ENCODE assay signal across 22 cellular contexts in genomic region chr10:623039-623438, GRCh38.
DNase-seq lines count a peak whose midpoint lies in the region; ATAC-seq and TF ChIP-seq lines count a peak whose summit lies in the region.
"Had no signal": no experiment of that assay in that cellular context is flagged by ENCODE, and none has a peak within 500 bp of the region (broad histone marks: within the 10 kb centered on the region; RNA-seq: fewer than 3 reads in every experiment).

No MANE protein-coding gene starts in this region.

- no peaks in the 10 kb centered on the region for H3K36me3 Mint-ChIP-seq in WTC11
- H3K36me3 Mint-ChIP-seq: CD14-positive monocyte had no signal

- no peak for ATAC-seq in WTC11
- ATAC-seq in gastroesophageal sphincter, result no peak
- no peak for ATAC-seq in HG03439 (IDR thresholded peaks at IDR 0.05; ENCODE audit: unreplicated experiment)
- ATAC-seq: body of pancreas, GM23338, left ventricle myocardium superior, right cardiac atrium had no signal

- no peak overlapping the region for H2BK120ac ChIP-seq in neuronal stem cell (ENCODE audit: low read depth, low read length)

- TF ChIP-seq POLR2A in gastroesophageal sphincter (IDR thresholded peaks at IDR 0.05), result no peak

- peaks cover 43% of the 10 kb centered on the region for H3K4me1 Mint-ChIP-seq in WTC11

- H2AK5ac ChIP-seq in neuronal stem cell (ENCODE audit: low read depth, low read length), result peak overlapping the region; percentile 36

- no peaks in the 10 kb centered on the region for H3K36me3 ChIP-seq in gastroesophageal sphincter
- H3K36me3 ChIP-seq in neuronal stem cell (replicated peaks in 1 of 2; ENCODE audit: control insufficient read depth in 2 of 2, insufficient read depth in 2 of 2, low read length in 2 of 2), result peaks cover 6 to 12% of the 10 kb centered on the region in 2 donors
- H3K36me3 ChIP-seq in brain microvascular endothelial cell (replicated peaks), result no peaks in the 10 kb centered on the region
- H3K36me3 ChIP-seq: MG63, neutrophil had no signal

- no peak overlapping the region for H3K4me3 ChIP-seq in gastroesophageal sphincter
- no peak overlapping the region for H3K4me3 ChIP-seq in neuronal stem cell (ENCODE audit: low read length in 2 of 2)
- H3K4me3 ChIP-seq in brain microvascular endothelial cell (ENCODE audit: low read depth, low read length), result no peak overlapping the region
- H3K4me3 ChIP-seq: body of pancreas, GM23338, MG63 had no signal

- H2BK12ac ChIP-seq in neuronal stem cell (ENCODE audit: low read length), result no peak overlapping the region

- H4K91ac ChIP-seq in neuronal stem cell (ENCODE audit: low read depth, low read length, poor library complexity), result no peak overlapping the region

- in situ Hi-C loops in brain microvascular endothelial cell (cut with HindIII; ENCODE audit: low pct_ligation_motif_present, low sequenced_read_pairs), result no loop called here

- H3K9ac ChIP-seq in neuronal stem cell (ENCODE audit: low read depth, low read length, poor library complexity), result no peak overlapping the region

- peaks cover 8 to 100% (median 47%) of the 10 kb centered on the region in 3 donors for H3K4me1 ChIP-seq in gastroesophageal sphincter
- H3K4me1 ChIP-seq in neuronal stem cell (ENCODE audit: control insufficient read depth in 2 of 2, insufficient read depth in 1 of 2, low read depth in 1 of 2, low read length in 2 of 2), result peaks cover 29 to 38% of the 10 kb centered on the region in 2 donors

- peak overlapping the region; percentile 79 for H3K14ac ChIP-seq in neuronal stem cell (ENCODE audit: low read length)

- no peak overlapping the region for H3K4me2 ChIP-seq in neuronal stem cell (ENCODE audit: insufficient read depth, low read length, poor library complexity, severe bottlenecking)
- H3K4me2 ChIP-seq: GM23338 had no signal

- H3K27ac Mint-ChIP-seq in WTC11, result peak overlapping the region; percentile 14
- H3K27ac Mint-ChIP-seq: activated B cell treated with CpG ODN at 0.5 μM for 24 hours, CD14-positive monocyte, GM23338 had no signal

- WGBS in gastroesophageal sphincter (ENCODE audit: low coverage in 1 of 2), 2 donors, result 88% methylated on average over 9 of the region's 20 CpGs; no CpG with 5 or more reads in 1 of the 2 donors
- no CpG with 5 or more reads among the region's 20 CpGs for WGBS in neuronal stem cell (ENCODE audit: extremely low coverage in 2 of 2, insufficient read length in 2 of 2, insufficient replicate concordance in 1 of 2), 2 donors

- no peaks in the 10 kb centered on the region for H3K9me3 Mint-ChIP-seq in WTC11
- H3K9me3 Mint-ChIP-seq: activated B cell treated with CpG ODN at 0.5 μM for 24 hours, GM23338 had no signal

- DNase-seq in WTC11 (ENCODE audit: low spot score) (no peak), neuronal stem cell (ENCODE audit: low spot score) (no peak), HT-29 (ENCODE audit: low spot score) (no peak), brain microvascular endothelial cell (no peak)
- DNase-seq in activated CD4-positive, alpha-beta T cell treated with anti-CD3 and anti-CD28 coated beads, Interleukin-2, amount 50 U/mL, for 4 hours, result no peak
- DNase-seq: activated B cell treated with CpG ODN at 0.5 μM for 24 hours; activated CD4-positive, alpha-beta T cell treated with anti-CD3 and anti-CD28 coated beads, Interleukin-2, amount 50 U/mL, for 48 hours; activated effector memory CD4-positive, alpha-beta T cell treated with Interleukin-2 at 50 U/mL for 16 hours; body of pancreas; EL; left ventricle myocardium superior; MG63; NCI-H1417 treated with DMSO at 0.1 percent for 48 hours; NCI-H526 treated with DMSO at 0.1 percent for 48 hours; right cardiac atrium; T1000 had no signal

- CTCF ChIA-PET in WTC11 (lab: Charles Lee), result no interaction called here

- peaks cover 25% of the 10 kb centered on the region for H3K79me1 ChIP-seq in neuronal stem cell (ENCODE audit: low read depth, low read length)

- no peak overlapping the region for H3K4me3 Mint-ChIP-seq in WTC11
- H3K4me3 Mint-ChIP-seq: activated B cell treated with CpG ODN at 0.5 μM for 24 hours, GM23338 had no signal

- no peak overlapping the region for H2AFZ ChIP-seq in neuronal stem cell (ENCODE audit: low read length)
- H2AFZ ChIP-seq: GM23338 had no signal

- no peak overlapping the region for H4K8ac ChIP-seq in neuronal stem cell (ENCODE audit: low read depth, low read length)

- peak overlapping the region; percentile 87 for H3K18ac ChIP-seq in neuronal stem cell (ENCODE audit: low read length)

- H3K27me3 ChIP-seq in gastroesophageal sphincter (no peaks in the 10 kb centered on the region), neuronal stem cell (ENCODE audit: control insufficient read depth in 3 of 3, insufficient read depth in 3 of 3, low read depth in 1 of 3, low read length in 3 of 3) (no peaks in the 10 kb centered on the region), brain microvascular endothelial cell (replicated peaks) (no peaks in the 10 kb centered on the region)
- H3K27me3 ChIP-seq: body of pancreas, MG63 had no signal

- POLR2A ChIA-PET in WTC11 (lab: Charles Lee), result no interaction called here

- H3K27me3 Mint-ChIP-seq in WTC11 (ENCODE audit: low read depth), result no peaks in the 10 kb centered on the region

- H2BK5ac ChIP-seq in neuronal stem cell (ENCODE audit: low read length), result peak overlapping the region; percentile 89

- peak overlapping the region; percentile 47 for H3K23ac ChIP-seq in neuronal stem cell (ENCODE audit: low read depth, low read length, poor library complexity)

- H3K9me3 ChIP-seq in gastroesophageal sphincter (no peaks in the 10 kb centered on the region), neuronal stem cell (replicated peaks in 1 of 2; ENCODE audit: control insufficient read depth in 2 of 2, insufficient read depth in 1 of 2, low read depth in 1 of 2, low read length in 2 of 2) (no peaks in the 10 kb centered on the region)
- H3K9me3 ChIP-seq: body of pancreas, MG63, neutrophil had no signal

- TF ChIP-seq EP300 in gastroesophageal sphincter (IDR thresholded peaks at IDR 0.05), result no peak

- H2BK15ac ChIP-seq in neuronal stem cell (ENCODE audit: low read length), result no peak overlapping the region

- H3K4ac ChIP-seq in neuronal stem cell (ENCODE audit: low read length), result no peak overlapping the region

- TF ChIP-seq CTCF in WTC11 (IDR thresholded peaks at IDR 0.05) (no peak), gastroesophageal sphincter (IDR thresholded peaks at IDR 0.05) (no peak), brain microvascular endothelial cell (IDR thresholded peaks at IDR 0.05; ENCODE audit: low read depth, low read length, missing control alignments) (no peak)

- H3K27ac ChIP-seq in gastroesophageal sphincter (peak overlapping the region in 3 of 4 donors; percentile 90 to 93 (median 92)), neuronal stem cell (replicated peaks; ENCODE audit: low read length) (no peak overlapping the region), temporal lobe (ENCODE audit: low read depth, low read length) (peak overlapping the region; percentile 99), brain microvascular endothelial cell (no peak overlapping the region)
- H3K27ac ChIP-seq: neutrophil had no signal

TF ChIP-seq in WTC11, 78 proteins besides CTCF, POLR2A, EP300 and RAD21:
- no peak for TF ChIP-seq GRHL2 (CRISPR knock-in tag; IDR thresholded peaks at IDR 0.05; ENCODE audit: insufficient replicate concordance, severe bottlenecking)
- no peak for TF ChIP-seq ESRRA (CRISPR knock-in tag; IDR thresholded peaks at IDR 0.05; ENCODE audit: borderline replicate concordance)
- TF ChIP-seq NFATC4 (CRISPR knock-in tag; IDR thresholded peaks at IDR 0.05), result no peak

Comparison
In these comparisons a context has a peak if more than half of its experiments do, and no peak if none do; other contexts are left out.
1. H3K27ac ChIP-seq: peak in gastroesophageal sphincter (3 of 4) and temporal lobe (single experiment); none in neuronal stem cell (single experiment) and brain microvascular endothelial cell (single experiment).